In the genomic region with DNA sequence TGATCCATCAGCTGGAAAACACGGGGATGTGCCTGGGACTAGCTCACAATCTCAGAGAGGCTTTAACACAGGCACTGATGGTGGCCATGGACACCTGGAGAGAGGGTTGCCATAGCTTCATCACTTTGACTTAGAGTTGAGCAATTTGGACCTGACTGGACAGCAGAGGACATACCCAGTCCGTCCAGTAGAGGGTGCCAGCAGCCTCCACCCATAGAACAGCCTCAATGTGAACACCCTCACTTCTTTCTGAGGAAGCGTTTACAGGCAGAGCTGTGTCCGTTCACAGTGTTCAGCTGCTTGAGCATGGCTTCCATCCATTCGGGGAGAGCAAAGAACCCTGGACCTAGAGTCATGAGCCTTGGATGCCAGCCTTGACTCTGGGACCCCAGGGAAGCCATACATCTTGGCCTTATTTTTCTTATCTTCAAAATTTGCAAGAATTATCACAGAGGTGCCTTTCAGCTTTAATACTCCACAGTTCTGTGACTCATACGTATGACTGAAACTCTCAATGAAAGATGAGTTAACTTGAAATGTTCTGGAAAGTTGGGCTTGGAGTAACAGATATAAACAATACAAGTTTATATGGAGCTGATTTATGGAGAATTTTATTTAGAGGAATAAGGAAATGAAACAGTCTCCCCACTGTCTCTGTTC, we compare ENCODE assay signal across 8 cellular contexts.
DNase-seq lines count a peak whose midpoint lies in the region; ATAC-seq and TF ChIP-seq lines count a peak whose summit lies in the region.

No MANE protein-coding gene starts in this region.

- no peak overlapping the region for H2AFZ ChIP-seq in Karpas-422 (ENCODE audit: low read length)

- H3K27me3 ChIP-seq in Karpas-422 (ENCODE audit: low read length) (no peaks in the 10 kb centered on the region), SJSA1 (replicated peaks) (0 out of 2 replicates have a peak, but pooled peaks cover 2% of the 10 kb centered on the region), skeletal muscle satellite cell (ENCODE audit: control insufficient read depth, insufficient read depth, low read length) (peaks cover 6% of the 10 kb centered on the region)

- H3K4me1 ChIP-seq in Karpas-422 (ENCODE audit: low read length), result no peaks in the 10 kb centered on the region
- H3K4me1 ChIP-seq in SJSA1 (replicated peaks), result peaks cover 34% of the 10 kb centered on the region
- H3K4me1 ChIP-seq in skeletal muscle satellite cell (ENCODE audit: control insufficient read depth, insufficient read depth, low read length), result no peaks in the 10 kb centered on the region

- peak; percentile 87 for ATAC-seq in GM21526 (IDR thresholded peaks at IDR 0.05; ENCODE audit: low FRiP score, unreplicated experiment)
- ATAC-seq in HG03108 (IDR thresholded peaks at IDR 0.05; ENCODE audit: unreplicated experiment), result no peak

- H3K4me3 ChIP-seq in Karpas-422 (ENCODE audit: low read length) (no peak overlapping the region), SJSA1 (no peak overlapping the region), astrocyte of the spinal cord (ENCODE audit: low read depth, low read length) (no peak overlapping the region), skeletal muscle satellite cell (ENCODE audit: low read length) (no peak overlapping the region)

- H3K27ac ChIP-seq in Karpas-422 (ENCODE audit: low read length) (no peak overlapping the region), SJSA1 (no peak overlapping the region)

- in situ Hi-C loops in astrocyte of the spinal cord (cut with HindIII; ENCODE audit: low sequenced_read_pairs), result no loop called here

- no peaks in the 10 kb centered on the region for H3K9me2 ChIP-seq in Karpas-422 (replicated peaks; ENCODE audit: insufficient read depth, low read length)

- H3K4me2 ChIP-seq in Karpas-422 (ENCODE audit: low read depth, low read length, poor library complexity, severe bottlenecking) (no peak overlapping the region), skeletal muscle satellite cell (ENCODE audit: low read length) (peak overlapping the region; percentile 50)

- H3K79me2 ChIP-seq in Karpas-422 (ENCODE audit: low read length), result no peaks in the 10 kb centered on the region

- DNase-seq in EH (ENCODE audit: low read depth), result peak; percentile 84
- DNase-seq in Karpas-422, result peak; percentile 77
- DNase-seq in SJSA1 (ENCODE audit: low read depth in 1 of 2, low spot score in 2 of 2), result peak; percentile 75 to 76
- peak; percentile 82 for DNase-seq in astrocyte of the spinal cord (ENCODE audit: low read depth, low spot score)
- peak; percentile 75 for DNase-seq in iPS DF 4.7 (ENCODE audit: extremely low read depth, low spot score)

- H3K9me3 ChIP-seq in Karpas-422 (ENCODE audit: low read length) (no peaks in the 10 kb centered on the region), SJSA1 (replicated peaks) (no peaks in the 10 kb centered on the region), skeletal muscle satellite cell (replicated peaks; ENCODE audit: low read length) (no peaks in the 10 kb centered on the region)

- H4K20me1 ChIP-seq in Karpas-422 (ENCODE audit: insufficient read depth, low read depth, low read length), result no peaks in the 10 kb centered on the region

- no peak overlapping the region for H3K9ac ChIP-seq in Karpas-422 (ENCODE audit: low read length)
- H3K9ac ChIP-seq in skeletal muscle satellite cell (ENCODE audit: low read depth, low read length), result no peak overlapping the region

- H3K36me3 ChIP-seq in Karpas-422 (ENCODE audit: insufficient read depth, low read length) (no peaks in the 10 kb centered on the region), SJSA1 (no peaks in the 10 kb centered on the region), skeletal muscle satellite cell (ENCODE audit: insufficient read depth, low read length) (no peaks in the 10 kb centered on the region)

- TF ChIP-seq CTCF in astrocyte of the spinal cord (IDR thresholded peaks at IDR 0.05; ENCODE audit: low read depth, low read length), result peak; percentile 96
